ENCODE assay signal across 10 cellular contexts in the genomic region with DNA sequence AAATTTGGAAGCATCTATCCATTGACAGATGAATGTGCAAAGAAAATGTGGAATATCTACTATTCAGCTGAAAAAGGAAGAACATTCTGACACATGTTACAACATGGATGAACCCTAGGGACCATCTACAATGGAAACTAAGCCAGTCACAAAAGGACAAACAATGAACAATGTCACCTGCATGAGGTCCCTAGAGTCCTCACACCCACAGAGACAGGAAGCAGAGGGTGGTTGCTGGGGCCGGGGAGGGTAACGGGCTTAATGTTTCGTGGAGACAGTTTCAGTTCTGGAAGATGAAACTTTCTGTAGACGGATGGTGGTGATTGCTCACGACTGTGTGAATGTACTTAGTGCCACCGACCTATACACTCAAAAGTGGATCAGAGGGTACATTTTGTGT.
DNase-seq lines count a peak whose midpoint lies in the region; ATAC-seq and TF ChIP-seq lines count a peak whose summit lies in the region.
"Had no signal": no experiment of that assay in that cellular context is flagged by ENCODE, and none has a peak within 500 bp of the region (broad histone marks: within the 10 kb centered on the region; RNA-seq: fewer than 3 reads in every experiment).

No MANE protein-coding gene starts in this region.

- peaks cover 7% of the 10 kb centered on the region for H3K36me3 Mint-ChIP-seq in memory B cell

- H3K9me3 ChIP-seq in prostate gland: no peaks in the 10 kb centered on the region
- H3K9me3 ChIP-seq: lower lobe of right lung had no signal

- ATAC-seq in GM21447 (IDR thresholded peaks at IDR 0.05; ENCODE audit: unreplicated experiment) (peak; percentile 99), HG03342 (IDR thresholded peaks at IDR 0.05; ENCODE audit: unreplicated experiment) (peak; percentile 93), memory B cell (ENCODE audit: low read depth) (peak; percentile 98)
- ATAC-seq: lower lobe of right lung had no signal

- H3K4me1 Mint-ChIP-seq in memory B cell: peaks cover 41% of the 10 kb centered on the region

- H3K27ac Mint-ChIP-seq in memory B cell: peak overlapping the region; percentile 88

- H3K4me3 ChIP-seq in prostate gland: no peak overlapping the region
- H3K4me3 ChIP-seq: lower lobe of right lung, PC-9 had no signal

- H3K4me1 ChIP-seq in prostate gland (replicated peaks): no peaks in the 10 kb centered on the region
- H3K4me1 ChIP-seq: lower lobe of right lung had no signal

- DNase-seq in NCI-H2171 treated with DMSO at 0.1 percent for 48 hours (lab: John Stamatoyannopoulos, UW) (peak; percentile 39), NCI-H2171 (lab: John Stamatoyannopoulos, UW) (no peak), memory B cell (ENCODE audit: low spot score in 2 of 2) (peak; percentile 58 to 77), prostate gland (ENCODE audit: low spot score) (no peak), KBM-7 (no peak), islet precursor cell (no peak)
- DNase-seq: lower lobe of right lung, PC-9 had no signal

- H3K27ac ChIP-seq in prostate gland: no peak overlapping the region
- H3K27ac ChIP-seq: lower lobe of right lung, PC-9 had no signal

- no peaks in the 10 kb centered on the region for H3K27me3 Mint-ChIP-seq in memory B cell

- no peak for TF ChIP-seq POLR2A in prostate gland (IDR thresholded peaks at IDR 0.05)

- 71% methylated on average over 6 of the region's 6 CpGs for WGBS in prostate gland

- H3K36me3 ChIP-seq in prostate gland: no peaks in the 10 kb centered on the region
- H3K36me3 ChIP-seq: lower lobe of right lung had no signal

- peak overlapping the region; percentile 57 for H3K4me3 Mint-ChIP-seq in memory B cell

- no peak for TF ChIP-seq CTCF in prostate gland (IDR thresholded peaks at IDR 0.05)

- H3K9me3 Mint-ChIP-seq in memory B cell: peaks cover 10% of the 10 kb centered on the region

- H3K27me3 ChIP-seq in prostate gland (replicated peaks; ENCODE audit: insufficient read depth): no peaks in the 10 kb centered on the region

- intact Hi-C loops in prostate gland (cut with DNase I): no loop called here

- in situ Hi-C loops in KBM-7 (cut with MboI; ENCODE audit: low pct_unique_long_range_greater_than_20kb, low sequenced_read_pairs): no loop called here

Comparison
In these comparisons a context has a peak if more than half of its experiments do, and no peak if none do; other contexts are left out.
1. DNase-seq: peak in NCI-H2171 treated with DMSO at 0.1 percent for 48 hours (single experiment) and memory B cell (2 of 2); none in NCI-H2171 (single experiment), prostate gland (single experiment), KBM-7 (single experiment) and islet precursor cell (single experiment).
2. Peak in every context shown above with its lines, with median percentiles within 50 percentile points of each other: ATAC-seq.